Comparison of ENCODE assay signal across 8 cellular contexts in genomic region chr17:36722121-36722902, GRCh38.
DNase-seq lines count a peak whose midpoint lies in the region; ATAC-seq, FAIRE-seq and TF ChIP-seq lines count a peak whose summit lies in the region.

No MANE protein-coding gene starts in this region.

- ATAC-seq in GM21381 (IDR thresholded peaks at IDR 0.05; ENCODE audit: unreplicated experiment) = peak; percentile 87
- ATAC-seq in central memory CD8-positive, alpha-beta T cell (replicated peaks; ENCODE audit: extremely low read depth, poor library complexity, severe bottlenecking) = peak; percentile 97
- peak; percentile 82 for ATAC-seq in HepG2
- no peak for ATAC-seq in GM21528 (IDR thresholded peaks at IDR 0.05; ENCODE audit: low FRiP score, unreplicated experiment)

- peaks cover 44 to 85% (median 80%) of the 10 kb centered on the region in 10 experiments for H3K4me1 ChIP-seq in BLaER1 treated with 17β-estradiol and CSF1 and Interleukin-3, amounts not matched to agents 10 nM and 100 nM
- H3K4me1 ChIP-seq in HepG2 (ENCODE audit: insufficient read depth, low read length) = peaks cover 13% of the 10 kb centered on the region

- peaks cover 0 to 2% (median 0%) of the 10 kb centered on the region in 11 experiments; a peak in 4 of 22 replicates for H3K27me3 ChIP-seq in BLaER1 treated with 17β-estradiol and CSF1 and Interleukin-3, amounts not matched to agents 10 nM and 100 nM
- peaks cover 6 to 40% of the 10 kb centered on the region in 2 experiments; a peak in 4 of 5 replicates for H3K27me3 ChIP-seq in HepG2 (ENCODE audit: control insufficient read depth in 1 of 2, insufficient read depth in 2 of 2, low read length in 2 of 2)

- no peaks in the 10 kb centered on the region for H3K9me3 Mint-ChIP-seq in central memory CD8-positive, alpha-beta T cell

- FAIRE-seq in HepG2 (lab: Jason Lieb, UNC) = no peak

- H2AFZ ChIP-seq in HepG2 (ENCODE audit: low read length) = no peak overlapping the region

- CTCF ChIA-PET in HepG2 (lab: Yijun Ruan, JAX; ENCODE audit: low intra/inter-chr PET ratio, low total read pairs) = no interaction called here

- H3K9ac ChIP-seq in BLaER1 treated with 17β-estradiol and CSF1 and Interleukin-3, amounts not matched to agents 10 nM and 100 nM = peak overlapping the region; percentile 65 to 79 (median 76)
- H3K9ac ChIP-seq in HepG2 (ENCODE audit: insufficient read depth, low read depth, low read length) = no peak overlapping the region

- TF ChIP-seq EP300 in HepG2 (IDR thresholded peaks at IDR 0.05; ENCODE audit: low read depth in 2 of 2, low read length in 2 of 2) (no peak), HepG2 (CRISPR knock-in tag; IDR thresholded peaks at IDR 0.05; ENCODE audit: borderline replicate concordance) (no peak)

- H3K36me3 ChIP-seq in BLaER1 treated with 17β-estradiol and CSF1 and Interleukin-3, amounts not matched to agents 10 nM and 100 nM = no peaks in the 10 kb centered on the region
- no peaks in the 10 kb centered on the region for H3K36me3 ChIP-seq in HepG2 (replicated peaks in 1 of 2; ENCODE audit: control insufficient read depth in 1 of 2, insufficient read depth in 2 of 2, low read length in 2 of 2)

- BruUV-seq in HepG2 (replicated peaks; lab: Mats Ljungman, UMichigan) = no TSS peak

- intact Hi-C loops in HepG2 (cut with micrococcal nuclease; ENCODE audit: unreplicated experiment) = no loop called here

- TF ChIP-seq RAD21 in HepG2 (CRISPR knock-in tag; IDR thresholded peaks at IDR 0.05) = no peak

- peaks cover 53% of the 10 kb centered on the region for H3K4me1 Mint-ChIP-seq in central memory CD8-positive, alpha-beta T cell

- H3K9me3 ChIP-seq in BLaER1 treated with 17β-estradiol and CSF1 and Interleukin-3, amounts not matched to agents 10 nM and 100 nM (replicated peaks in 1 of 11) = peaks cover 0 to 17% (median 14%) of the 10 kb centered on the region in 11 experiments; a peak in 15 of 22 replicates
- H3K9me3 ChIP-seq in HepG2 (ENCODE audit: low read length) = no peaks in the 10 kb centered on the region

- whole genome bisulfite sequencing in HepG2 (ENCODE audit: low lambda C conversion rate) = 25% methylated on average over 41 of the region's 49 CpGs

- TF ChIP-seq POLR2A in HepG2 (IDR thresholded peaks at IDR 0.05; ENCODE audit: insufficient read depth in 1 of 2, low read depth in 2 of 2, low read length in 2 of 2) = no peak

- DNase-seq in NCI-H1436 treated with DMSO at 0.1 percent for 48 hours (lab: John Stamatoyannopoulos, UW) (peak; percentile 98), HepG2 (ENCODE audit: low spot score) (no peak)
- peak; percentile 46 to 79 (median 63) for DNase-seq in activated CD4-positive, CD25-positive, alpha-beta regulatory T cell (lab: John Stamatoyannopoulos, UW)
- DNase-seq in central memory CD8-positive, alpha-beta T cell (ENCODE audit: low spot score in 2 of 2) = peak; percentile 56 to 62
- DNase-seq in stimulated activated CD4-positive, alpha-beta T cell treated with anti-CD3 and anti-CD28 coated beads, Interleukin-4, amount 100 ng/mL, for 48 hours (ENCODE audit: low read depth in 2 of 2) = peak; percentile 67 to 76

- peak overlapping the region; percentile 86 to 96 (median 94) for H3K4me2 ChIP-seq in BLaER1 treated with 17β-estradiol and CSF1 and Interleukin-3, amounts not matched to agents 10 nM and 100 nM
- peak overlapping the region; percentile 61 for H3K4me2 ChIP-seq in HepG2 (ENCODE audit: low read depth, low read length)

- no peaks in the 10 kb centered on the region for H3K79me2 ChIP-seq in HepG2 (ENCODE audit: insufficient read depth, low read length)

- peak overlapping the region; percentile 65 to 84 (median 76) for H3K27ac ChIP-seq in BLaER1 treated with 17β-estradiol and CSF1 and Interleukin-3, amounts not matched to agents 10 nM and 100 nM
- H3K27ac ChIP-seq in HepG2 (ENCODE audit: extremely low read length, insufficient read depth, low read length) = no peak overlapping the region

- H3K27ac Mint-ChIP-seq in central memory CD8-positive, alpha-beta T cell (ENCODE audit: low read depth) = peak overlapping the region; percentile 79

- in situ Hi-C loops in HepG2 (cut with HindIII; ENCODE audit: extremely low pct_ligation_motif_present, low pct_unique_long_range_greater_than_20kb) = no loop called here

- POLR2A ChIA-PET in HepG2 (lab: Yijun Ruan, JAX) = no interaction called here

- peaks cover 16% of the 10 kb centered on the region for H3K27me3 Mint-ChIP-seq in central memory CD8-positive, alpha-beta T cell

- peak overlapping the region; percentile 48 to 63 (median 56) for H3K4me3 ChIP-seq in BLaER1 treated with 17β-estradiol and CSF1 and Interleukin-3, amounts not matched to agents 10 nM and 100 nM
- H3K4me3 ChIP-seq in HepG2 (replicated peaks in 1 of 3; ENCODE audit: insufficient read depth in 1 of 3, low read depth in 2 of 3, low read length in 3 of 3) = peak overlapping the region; percentile 29 to 52 (median 34); a peak in 4 of 6 replicates

- H3K36me3 Mint-ChIP-seq in central memory CD8-positive, alpha-beta T cell (ENCODE audit: insufficient read depth) = peaks cover under 1% of the 10 kb centered on the region

- H4K20me1 ChIP-seq in BLaER1 treated with 17β-estradiol and CSF1 and Interleukin-3, amounts not matched to agents 10 nM and 100 nM = no peaks in the 10 kb centered on the region
- H4K20me1 ChIP-seq in HepG2 (ENCODE audit: insufficient read depth, low read length) = 0 out of 2 replicates have a peak, but pooled peaks cover 2% of the 10 kb centered on the region

- peak overlapping the region; percentile 79 for H3K4me3 Mint-ChIP-seq in central memory CD8-positive, alpha-beta T cell

- TF ChIP-seq CTCF in HepG2 (CRISPR knock-in tag; IDR thresholded peaks at IDR 0.05) = no peak

TF ChIP-seq in HepG2, 621 proteins besides CTCF, POLR2A, EP300 and RAD21 (continues in another document):
- TF ChIP-seq, protein P1, sequence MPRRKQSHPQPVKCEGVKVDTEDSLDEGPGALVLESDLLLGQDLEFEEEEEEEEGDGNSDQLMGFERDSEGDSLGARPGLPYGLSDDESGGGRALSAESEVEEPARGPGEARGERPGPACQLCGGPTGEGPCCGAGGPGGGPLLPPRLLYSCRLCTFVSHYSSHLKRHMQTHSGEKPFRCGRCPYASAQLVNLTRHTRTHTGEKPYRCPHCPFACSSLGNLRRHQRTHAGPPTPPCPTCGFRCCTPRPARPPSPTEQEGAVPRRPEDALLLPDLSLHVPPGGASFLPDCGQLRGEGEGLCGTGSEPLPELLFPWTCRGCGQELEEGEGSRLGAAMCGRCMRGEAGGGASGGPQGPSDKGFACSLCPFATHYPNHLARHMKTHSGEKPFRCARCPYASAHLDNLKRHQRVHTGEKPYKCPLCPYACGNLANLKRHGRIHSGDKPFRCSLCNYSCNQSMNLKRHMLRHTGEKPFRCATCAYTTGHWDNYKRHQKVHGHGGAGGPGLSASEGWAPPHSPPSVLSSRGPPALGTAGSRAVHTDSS (CRISPR knock-in tag; conservative IDR thresholded peaks at IDR 0.05) = no peak
- no peak for TF ChIP-seq ZNF468 (CRISPR knock-in tag; IDR thresholded peaks at IDR 0.05)
- no peak for TF ChIP-seq ZNF772 (CRISPR knock-in tag; IDR thresholded peaks at IDR 0.05)
- TF ChIP-seq ETV5 (CRISPR knock-in tag; IDR thresholded peaks at IDR 0.05; ENCODE audit: borderline replicate concordance) = peak; percentile 22; the same call in 1 of the 2 replicates
- no peak for TF ChIP-seq NR0B2 (CRISPR knock-in tag; IDR thresholded peaks at IDR 0.05)
- TF ChIP-seq RARA (CRISPR knock-in tag; IDR thresholded peaks at IDR 0.05) = no peak
- TF ChIP-seq GABPB1 (CRISPR knock-in tag; IDR thresholded peaks at IDR 0.05) = peak; percentile 35; the same call in 1 of the 2 replicates
- no peak for TF ChIP-seq ZKSCAN5 (CRISPR knock-in tag; IDR thresholded peaks at IDR 0.05)
- TF ChIP-seq, protein P2, sequence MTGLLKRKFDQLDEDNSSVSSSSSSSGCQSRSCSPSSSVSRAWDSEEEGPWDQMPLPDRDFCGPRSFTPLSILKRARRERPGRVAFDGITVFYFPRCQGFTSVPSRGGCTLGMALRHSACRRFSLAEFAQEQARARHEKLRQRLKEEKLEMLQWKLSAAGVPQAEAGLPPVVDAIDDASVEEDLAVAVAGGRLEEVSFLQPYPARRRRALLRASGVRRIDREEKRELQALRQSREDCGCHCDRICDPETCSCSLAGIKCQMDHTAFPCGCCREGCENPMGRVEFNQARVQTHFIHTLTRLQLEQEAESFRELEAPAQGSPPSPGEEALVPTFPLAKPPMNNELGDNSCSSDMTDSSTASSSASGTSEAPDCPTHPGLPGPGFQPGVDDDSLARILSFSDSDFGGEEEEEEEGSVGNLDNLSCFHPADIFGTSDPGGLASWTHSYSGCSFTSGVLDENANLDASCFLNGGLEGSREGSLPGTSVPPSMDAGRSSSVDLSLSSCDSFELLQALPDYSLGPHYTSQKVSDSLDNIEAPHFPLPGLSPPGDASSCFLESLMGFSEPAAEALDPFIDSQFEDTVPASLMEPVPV (CRISPR knock-in tag; IDR thresholded peaks at IDR 0.05) = no peak
- TF ChIP-seq DBP (CRISPR knock-in tag; IDR thresholded peaks at IDR 0.05; ENCODE audit: not compliant biosample characterization) = no peak
- TF ChIP-seq SRSF4 (IDR thresholded peaks at IDR 0.05; ENCODE audit: low read depth, low read length, poor library complexity, severe bottlenecking) = no peak
